In the genomic region with DNA sequence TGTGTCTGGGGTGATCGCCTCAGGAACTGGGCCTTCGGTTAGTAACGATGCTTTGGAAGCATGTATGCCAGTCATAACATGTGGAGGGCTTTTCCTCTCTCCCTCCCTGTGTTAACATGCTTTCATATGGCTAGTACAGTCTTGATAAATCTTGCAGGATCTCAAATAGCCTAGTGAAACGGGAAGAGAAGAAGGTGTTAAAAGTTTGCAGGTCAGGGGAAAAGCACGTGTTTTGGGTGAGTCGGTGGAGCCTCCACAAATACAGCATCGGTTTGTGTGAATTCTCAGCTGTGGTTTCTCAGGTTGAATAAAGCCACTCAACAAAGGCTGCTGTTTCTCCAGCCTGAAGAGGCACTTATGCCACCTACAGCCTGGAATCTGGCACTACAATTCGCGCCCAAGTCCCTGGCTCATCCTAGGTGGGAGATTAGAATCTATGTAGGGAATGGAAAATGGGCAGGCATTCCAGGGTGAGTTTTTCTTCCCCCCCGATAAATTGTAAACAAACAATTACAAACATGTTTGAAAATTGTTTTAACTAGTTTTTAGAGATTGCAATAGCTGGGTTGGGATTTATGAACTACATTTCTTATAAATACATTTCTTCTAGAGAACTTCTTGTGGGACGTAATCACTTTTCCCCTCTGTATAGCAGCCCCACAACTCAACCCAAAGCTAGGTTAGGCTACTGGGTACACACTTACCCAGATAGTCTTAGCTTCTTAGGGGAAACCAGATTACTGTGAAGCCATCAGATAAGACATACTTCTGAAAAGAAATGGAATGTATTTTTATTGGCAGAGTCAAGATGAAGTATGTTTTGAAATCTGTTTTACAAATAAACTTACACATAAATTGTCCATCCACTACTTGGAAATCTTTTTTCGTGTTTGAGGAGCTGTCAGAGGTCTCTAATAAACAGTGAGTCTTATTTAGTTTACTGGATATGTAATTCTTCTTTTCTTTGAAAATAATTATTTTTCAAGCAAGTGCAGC, we compare ENCODE assay signal across 8 cellular contexts. TPM values are rescaled to one million over a fixed set of nuclear protein-coding genes. Genes with fewer than 3 reads are reported as not detected.
DNase-seq lines count a peak whose midpoint lies in the region; ATAC-seq and TF ChIP-seq lines count a peak whose summit lies in the region.

No MANE protein-coding gene starts in this region.

- H3K27ac ChIP-seq in fibroblast of lung (ENCODE audit: insufficient read depth, low read length) (no peak overlapping the region), uterus (no peak overlapping the region)

- no peak overlapping the region for H3K27ac Mint-ChIP-seq in activated T-cell treated with anti-CD3 and anti-CD28 coated beads, Interleukin-2, amount 50 U/mL, for 24 hours
- peak overlapping the region; percentile 1 to 15 (median 15) for H3K27ac Mint-ChIP-seq in nephron

- no peaks in the 10 kb centered on the region for H4K20me1 ChIP-seq in fibroblast of lung (ENCODE audit: control insufficient read depth, extremely low read depth, insufficient read depth, low read length)

- TF ChIP-seq POLR2A in uterus (IDR thresholded peaks at IDR 0.05) = no peak

- no peak overlapping the region for H3K4me2 ChIP-seq in fibroblast of lung (ENCODE audit: extremely low read depth, insufficient read depth, low read length)

- H3K36me3 ChIP-seq in fibroblast of lung (ENCODE audit: control insufficient read depth, insufficient read depth, low read length) (no peaks in the 10 kb centered on the region), uterus (no peaks in the 10 kb centered on the region)

- H3K9me3 Mint-ChIP-seq in activated T-cell treated with anti-CD3 and anti-CD28 coated beads, Interleukin-2, amount 50 U/mL, for 24 hours = no peaks in the 10 kb centered on the region
- no peaks in the 10 kb centered on the region for H3K9me3 Mint-ChIP-seq in nephron

- H3K4me1 ChIP-seq in fibroblast of lung (ENCODE audit: control insufficient read depth, extremely low read depth, insufficient read depth, low read length) (no peaks in the 10 kb centered on the region), uterus (no peaks in the 10 kb centered on the region)

- peaks cover 51% of the 10 kb centered on the region for H3K27me3 Mint-ChIP-seq in activated T-cell treated with anti-CD3 and anti-CD28 coated beads, Interleukin-2, amount 50 U/mL, for 24 hours
- H3K27me3 Mint-ChIP-seq in nephron (ENCODE audit: low read depth) = no peaks in the 10 kb centered on the region

- no peak overlapping the region for H3K9ac ChIP-seq in fibroblast of lung (ENCODE audit: insufficient read depth, low read length)

- H2AFZ ChIP-seq in fibroblast of lung (ENCODE audit: low read length) = no peak overlapping the region

- intact Hi-C loops in uterus (cut with DNase I; ENCODE audit: low total_unique reads) = no loop called here

- no peak overlapping the region for H3K4me3 Mint-ChIP-seq in activated T-cell treated with anti-CD3 and anti-CD28 coated beads, Interleukin-2, amount 50 U/mL, for 24 hours
- no peak overlapping the region for H3K4me3 Mint-ChIP-seq in nephron

- H3K79me2 ChIP-seq in fibroblast of lung (ENCODE audit: control insufficient read depth, insufficient read depth, low read length) = no peaks in the 10 kb centered on the region

- peaks cover 7% of the 10 kb centered on the region for H3K4me1 Mint-ChIP-seq in activated T-cell treated with anti-CD3 and anti-CD28 coated beads, Interleukin-2, amount 50 U/mL, for 24 hours (ENCODE audit: low read depth)
- H3K4me1 Mint-ChIP-seq in nephron = peaks cover 11% of the 10 kb centered on the region

- DNase-seq in DMS53 (lab: John Stamatoyannopoulos, UW) (peak; percentile 83), NCI-H774 (lab: John Stamatoyannopoulos, UW) (peak; percentile 16), fibroblast of lung (ENCODE audit: low read depth in 2 of 2) (peak; percentile 65 to 70), uterus (peak in 1 of 2 donors; percentile 46)
- peak; percentile 65 for DNase-seq in activated T-cell treated with anti-CD3 and anti-CD28 coated beads, Interleukin-2, amount 50 U/mL, for 24 hours

- peak; percentile 93 for ATAC-seq in GM19452 (IDR thresholded peaks at IDR 0.05; ENCODE audit: unreplicated experiment)
- ATAC-seq in HG03378 (IDR thresholded peaks at IDR 0.05; ENCODE audit: unreplicated experiment) = peak; percentile 98

- no peaks in the 10 kb centered on the region for H3K36me3 Mint-ChIP-seq in activated T-cell treated with anti-CD3 and anti-CD28 coated beads, Interleukin-2, amount 50 U/mL, for 24 hours (ENCODE audit: low read depth)
- H3K36me3 Mint-ChIP-seq in nephron (ENCODE audit: low read depth) = no peaks in the 10 kb centered on the region

- TF ChIP-seq CTCF in fibroblast of lung (conservative IDR thresholded peaks at IDR 0.05 in 1 of 2, IDR thresholded peaks at IDR 0.05 in 1 of 2; ENCODE audit: low read depth in 1 of 2, low read length in 2 of 2) = peak; percentile 96 to 98
- TF ChIP-seq CTCF in nephron (IDR thresholded peaks at IDR 0.05; ENCODE audit: unreplicated experiment in 3 of 3) = peak; percentile 84 to 89 (median 87)
- peak; percentile 59 to 80 (median 66) for TF ChIP-seq CTCF in uterus (IDR thresholded peaks at IDR 0.05)

- H3K4me3 ChIP-seq in fibroblast of lung (replicated peaks in 1 of 4; ENCODE audit: control extremely low read depth in 1 of 4, insufficient read depth in 1 of 4, low read depth in 3 of 4, low read length in 4 of 4) = no peak overlapping the region
- H3K4me3 ChIP-seq in uterus = no peak overlapping the region

- no peaks in the 10 kb centered on the region for H3K9me3 ChIP-seq in fibroblast of lung (ENCODE audit: control insufficient read depth, insufficient read depth, low read depth, low read length)
- no peaks in the 10 kb centered on the region for H3K9me3 ChIP-seq in uterus

- peaks cover 5% of the 10 kb centered on the region for H3K27me3 ChIP-seq in fibroblast of lung (ENCODE audit: control insufficient read depth, insufficient read depth, low read length)
- no peaks in the 10 kb centered on the region for H3K27me3 ChIP-seq in uterus

RNA-seq across cellular contexts. Expression of gene GLRX3, which starts 8.3 kb away (rescaled TPM):
- total RNA-seq in fibroblast of lung = 51.7 and 62.9 TPM in 2 replicates
- polyA plus RNA-seq in fibroblast of lung = 95.6 and 121 TPM in 2 replicates
- 86.8 and 131 TPM in 2 replicates for polyA plus RNA-seq in fibroblast of lung (2012)
- 3.7 and 13.3 TPM in 2 replicates for polyA minus RNA-seq in fibroblast of lung (ENCODE audit: low replicate concordance)
- total RNA-seq in uterus = 10 to 100 TPM; 20.0 to 58.4 (median 45.0) TPM

RNA-seq across cellular contexts. Expression of gene C10orf143, which starts 17.3 kb away (rescaled TPM):
- 0.51 and 2.0 TPM in 2 replicates for total RNA-seq in fibroblast of lung
- 1.5 and 1.9 TPM in 2 replicates for polyA plus RNA-seq in fibroblast of lung
- 1.6 and 2.1 TPM in 2 replicates for polyA plus RNA-seq in fibroblast of lung (2012)
- polyA minus RNA-seq in fibroblast of lung (ENCODE audit: low replicate concordance) = not detected in 2 replicates
- total RNA-seq in uterus = 10 to 100 TPM in 1 of 4 donors, 1 to 10 TPM in 2, not detected in 1; 2.4 to 22.1 (median 7.7) TPM
